33 cellular contexts compared by ENCODE assay signal in the genomic region with DNA sequence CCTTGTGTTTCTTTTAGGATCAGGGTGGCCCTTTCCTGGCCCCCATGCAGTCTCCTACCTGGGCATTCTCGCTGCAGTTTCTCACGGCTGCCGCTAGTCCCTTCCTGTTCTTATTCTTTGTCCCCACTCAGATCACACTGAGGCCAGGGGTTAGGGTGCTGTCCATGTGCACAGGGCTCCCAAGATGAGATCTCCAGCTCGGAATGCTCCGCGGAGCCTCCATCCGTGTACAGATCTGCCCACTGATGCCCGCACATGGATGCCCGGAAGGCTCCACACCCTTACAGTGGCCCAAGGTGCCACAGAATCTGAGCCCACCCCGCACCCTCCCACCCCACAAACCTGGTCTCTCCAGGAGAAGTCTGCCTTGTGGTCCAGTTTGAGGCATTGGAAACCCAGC.
"Had no signal": no experiment of that assay in that cellular context is flagged by ENCODE, and none has a peak within 500 bp of the region (broad histone marks: within the 10 kb centered on the region; RNA-seq: fewer than 3 reads in every experiment).

No MANE protein-coding gene starts in this region.

- H3K9me3 ChIP-seq: ascending aorta, MG63 had no signal

- H3K36me3 ChIP-seq: ascending aorta, MG63 had no signal

- H3K27me3 Mint-ChIP-seq: activated B cell treated with CpG ODN at 0.5 μM for 24 hours; activated CD4-positive, alpha-beta memory T cell treated with anti-CD3 and anti-CD28 coated beads for 36 hours; activated naive CD8-positive, alpha-beta T cell treated with anti-CD3 and anti-CD28 coated beads, Interleukin-2, amount 10 ng/mL, durations not matched to agents 7 days and 5 days; activated T-helper 17 cell treated with anti-CD3 and anti-CD28 coated beads, Interleukin-2, amount 50 U/mL, for 72 hours had no signal

- H3K9me3 Mint-ChIP-seq: activated CD4-positive, alpha-beta memory T cell treated with anti-CD3 and anti-CD28 coated beads for 36 hours; activated naive CD8-positive, alpha-beta T cell treated with anti-CD3 and anti-CD28 coated beads, Interleukin-2, amount 10 ng/mL, durations not matched to agents 7 days and 5 days; activated T-helper 17 cell treated with anti-CD3 and anti-CD28 coated beads, Interleukin-2, amount 50 U/mL, for 72 hours had no signal

- H3K4me1 ChIP-seq: ascending aorta had no signal

- H3K27me3 ChIP-seq: ascending aorta, MG63 had no signal

- H3K27ac ChIP-seq: ascending aorta, VCaP had no signal

- H3K27ac Mint-ChIP-seq: activated B cell treated with CpG ODN at 0.5 μM for 24 hours; activated CD4-positive, alpha-beta memory T cell treated with anti-CD3 and anti-CD28 coated beads for 36 hours; activated naive CD8-positive, alpha-beta T cell treated with anti-CD3 and anti-CD28 coated beads, Interleukin-2, amount 10 ng/mL, durations not matched to agents 7 days and 5 days; activated T-cell treated with anti-CD3 and anti-CD28 coated beads, Interleukin-2, amount 50 U/mL, for 72 hours; activated T-helper 17 cell treated with anti-CD3 and anti-CD28 coated beads, Interleukin-2, amount 50 U/mL, for 72 hours had no signal

- H3K36me3 Mint-ChIP-seq: activated CD4-positive, alpha-beta memory T cell treated with anti-CD3 and anti-CD28 coated beads for 36 hours; activated naive CD8-positive, alpha-beta T cell treated with anti-CD3 and anti-CD28 coated beads, Interleukin-2, amount 10 ng/mL, durations not matched to agents 7 days and 5 days had no signal

- DNase-seq: activated B cell treated with CpG ODN at 0.5 μM for 24 hours; activated CD4-positive, alpha-beta memory T cell treated with anti-CD3 and anti-CD28 coated beads for 36 hours; activated CD4-positive, alpha-beta T cell treated with anti-CD3 and anti-CD28 coated beads for 4 hours; activated CD4-positive, alpha-beta T cell treated with anti-CD3 and anti-CD28 coated beads, Interleukin-2, amount 50 U/mL, for 1 hour; activated CD4-positive, CD25-positive, alpha-beta regulatory T cell treated with anti-CD3 and anti-CD28 coated beads, Interleukin-2, amount 50 U/mL, for 72 hours; activated effector memory CD4-positive, alpha-beta T cell treated with anti-CD3 and anti-CD28 coated beads, Interleukin-2, amount 50 U/mL, for 16 hours; activated naive CD4-positive, alpha-beta T cell; activated naive CD4-positive, alpha-beta T cell treated with anti-CD3 and anti-CD28 coated beads, Interleukin-2, amount 50 U/mL, for 16 hours; activated naive CD8-positive, alpha-beta T cell treated with anti-CD3 and anti-CD28 coated beads, Interleukin-2, amount 10 ng/mL, durations not matched to agents 7 days and 5 days; activated T-cell treated with anti-CD3 and anti-CD28 coated beads, Interleukin-2, amount 50 U/mL, for 1 hour; activated T-cell treated with anti-CD3 and anti-CD28 coated beads, Interleukin-2, amount 50 U/mL, for 72 hours; amygdala; Kasumi-1; KG1; MG63; NCI-H1048; NCI-H1105 treated with DMSO at 0.1 percent for 48 hours; NCI-H1436; NCI-H1694; NCI-H1930; NCI-H2081 treated with DMSO at 0.1 percent for 48 hours; NCI-H226; NCI-H446 treated with DMSO at 0.1 percent for 48 hours; NCI-H524 treated with DMSO at 0.1 percent for 48 hours; SHP77 treated with DMSO at 0.1 percent for 48 hours; SW 1271; T-helper 1 cell; T-helper 2 cell; T-helper 9 cell had no signal

- ATAC-seq: activated T-cell treated with anti-CD3 and anti-CD28 coated beads, Interleukin-2, amount 50 U/mL, for 72 hours; activated T-helper 17 cell treated with anti-CD3 and anti-CD28 coated beads, Interleukin-2, amount 50 U/mL, for 72 hours; Panc1 had no signal

- H3K4me3 Mint-ChIP-seq: activated B cell treated with CpG ODN at 0.5 μM for 24 hours; activated CD4-positive, alpha-beta memory T cell treated with anti-CD3 and anti-CD28 coated beads for 36 hours; activated naive CD8-positive, alpha-beta T cell treated with anti-CD3 and anti-CD28 coated beads, Interleukin-2, amount 10 ng/mL, durations not matched to agents 7 days and 5 days; activated T-cell treated with anti-CD3 and anti-CD28 coated beads, Interleukin-2, amount 50 U/mL, for 72 hours; activated T-helper 17 cell treated with anti-CD3 and anti-CD28 coated beads, Interleukin-2, amount 50 U/mL, for 72 hours had no signal

- H3K4me1 Mint-ChIP-seq: activated B cell treated with CpG ODN at 0.5 μM for 24 hours; activated naive CD8-positive, alpha-beta T cell treated with anti-CD3 and anti-CD28 coated beads, Interleukin-2, amount 10 ng/mL, durations not matched to agents 7 days and 5 days had no signal

- H3K4me3 ChIP-seq: ascending aorta, MG63 had no signal
